Comparison of ENCODE assay signal across 5 cellular contexts in the genomic region with DNA sequence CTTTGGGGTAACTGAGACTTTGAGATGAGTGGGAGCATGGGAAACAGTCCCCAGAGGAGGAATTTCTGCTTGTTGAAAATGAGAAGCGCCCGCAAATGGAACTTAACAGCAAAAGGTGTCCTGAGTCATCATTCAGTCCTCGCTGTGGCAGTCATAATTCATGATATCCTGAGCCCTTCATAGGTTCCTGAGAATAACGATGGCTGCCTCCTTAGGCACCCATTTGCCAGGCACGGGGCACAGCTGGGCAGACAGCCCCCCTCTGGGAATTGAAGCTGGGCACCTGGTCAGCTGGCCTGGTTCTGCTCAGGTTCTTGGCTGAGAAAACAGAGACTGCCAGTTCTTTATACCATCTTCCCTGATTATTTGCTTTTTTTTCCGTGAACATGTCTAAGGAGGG.
"Had no signal": no experiment of that assay in that cellular context is flagged by ENCODE, and none has a peak within 500 bp of the region (broad histone marks: within the 10 kb centered on the region; RNA-seq: fewer than 3 reads in every experiment).

No MANE protein-coding gene starts in this region.

- ATAC-seq: K562 had no signal

- H3K4me3 ChIP-seq: GM23338, K562 had no signal

- H3K27ac Mint-ChIP-seq: GM23338, H9 had no signal

- H3K4me3 Mint-ChIP-seq: GM23338, H9 had no signal

- DNase-seq: HCEC 1CT, IMR-90 had no signal
